14 cellular contexts compared by ENCODE assay signal in the genomic region with DNA sequence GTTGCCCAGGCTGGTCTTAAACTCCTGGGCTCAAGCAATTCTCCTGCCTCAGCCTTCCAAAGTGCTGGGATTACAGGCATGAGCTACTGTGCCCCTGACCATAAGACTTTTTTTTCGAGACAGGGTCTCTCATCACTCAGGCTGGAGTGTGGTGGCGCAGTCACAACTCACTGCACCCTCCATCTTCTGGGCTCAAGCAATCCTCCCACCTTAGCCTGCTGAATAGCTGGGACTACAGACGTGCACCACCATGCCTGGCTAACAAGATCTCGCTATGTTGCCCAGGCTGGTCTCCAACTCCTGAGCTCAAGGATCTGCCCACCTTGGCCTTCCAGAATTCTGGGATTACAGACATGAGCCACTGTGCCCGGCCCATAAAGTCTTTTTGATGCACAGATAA. TPM values are rescaled to one million over a fixed set of nuclear protein-coding genes. Genes with fewer than 3 reads are reported as not detected.
DNase-seq lines count a peak whose midpoint lies in the region; ATAC-seq, FAIRE-seq and TF ChIP-seq lines count a peak whose summit lies in the region.
"Had no signal": no experiment of that assay in that cellular context is flagged by ENCODE, and none has a peak within 500 bp of the region (broad histone marks: within the 10 kb centered on the region; RNA-seq: fewer than 3 reads in every experiment).

No MANE protein-coding gene starts in this region.

- H4K20me1 ChIP-seq in H9 (ENCODE audit: control insufficient read depth, insufficient read depth, insufficient read length) (no peaks in the 10 kb centered on the region), K562 (replicated peaks; ENCODE audit: control insufficient read depth, insufficient read depth, low read length) (no peaks in the 10 kb centered on the region)

- ATAC-seq in CD8-positive, alpha-beta T cell: no peak
- ATAC-seq in K562: peak; percentile 15

- H2BK120ac ChIP-seq in H9 (ENCODE audit: low read depth, low read length, poor library complexity, severe bottlenecking): no peak overlapping the region

- H4K5ac ChIP-seq in H9 (ENCODE audit: insufficient read length, low read depth, low read length): no peak overlapping the region

- no peak overlapping the region for H3K18ac ChIP-seq in H9 (ENCODE audit: insufficient read length, low read depth, low read length)

- H3K4me3 Mint-ChIP-seq in CD8-positive, alpha-beta T cell: peak overlapping the region; percentile 35
- H3K4me3 Mint-ChIP-seq in H9: peak overlapping the region; percentile 56 to 95; a peak in 1 of 5 replicates
- H3K4me3 Mint-ChIP-seq in nephron: peak overlapping the region; percentile 68 to 99 (median 98)

- H3K23me2 ChIP-seq in H9 (ENCODE audit: insufficient read length, low read depth, low read length, poor library complexity, severe bottlenecking): peaks cover 4% of the 10 kb centered on the region

- H2BK12ac ChIP-seq in H9 (ENCODE audit: insufficient read length, low read depth, low read length): no peak overlapping the region

- H3K9ac ChIP-seq in H9 (ENCODE audit: extremely low read depth, insufficient read length, low read length): no peak overlapping the region
- peak overlapping the region in 1 of 2 experiments; percentile 60; a peak in 1 of 4 replicates for H3K9ac ChIP-seq in K562 (ENCODE audit: insufficient read depth in 1 of 2, low read depth in 2 of 2, low read length in 2 of 2)

- no TSS peak for BruUV-seq in K562 (replicated peaks; lab: Mats Ljungman, UMichigan)

- no peak overlapping the region for H3K23ac ChIP-seq in H9 (ENCODE audit: insufficient read length, low read depth, low read length)

- no peak overlapping the region for H2AK5ac ChIP-seq in H9 (ENCODE audit: insufficient read length, low read length)

- no CpG with 5 or more reads among the region's 5 CpGs for WGBS in H9 (ENCODE audit: extremely low coverage, insufficient read length, low lambda C conversion rate)
- 73% methylated on average over 5 of the region's 5 CpGs for WGBS in K562 (ENCODE audit: insufficient coverage, low coverage, missing lambda C conversion rate)

- in situ Hi-C loops in K562 (cut with MboI): no loop called here

- POLR2A ChIA-PET in CD8-positive, alpha-beta T cell (lab: Charles Lee): interaction anchor here (0.7 to 7.3 kb wide), 8 partner anchors 9 to 251 kb away, joined by 3 to 122 read pairs (median 4); partner anchors contain the start of genes BNIPL, CDC42SE1 and MLLT11
- POLR2A ChIA-PET in K562 (lab: Yijun Ruan, JAX): interaction anchor here (0.9 to 2.9 kb wide), 8 partner anchors 8 to 43 kb away, joined by 3 to 36 read pairs (median 5); partner anchors contain the start of genes BNIPL, CDC42SE1, MINDY1 and MLLT11

- no peaks in the 10 kb centered on the region for H3K79me2 ChIP-seq in H9 (ENCODE audit: insufficient read depth, low read length)
- H3K79me2 ChIP-seq in K562 (ENCODE audit: control insufficient read depth, insufficient read depth, low read length): peaks cover 25% of the 10 kb centered on the region

- H3K4ac ChIP-seq in H9 (ENCODE audit: low read depth, low read length): no peak overlapping the region

- H3T11ph ChIP-seq in H9 (ENCODE audit: low read length): no peak overlapping the region

- no peaks in the 10 kb centered on the region for H3K9me3 ChIP-seq in CD8-positive, alpha-beta T cell (ENCODE audit: low read length)
- no peaks in the 10 kb centered on the region for H3K9me3 ChIP-seq in H9 (ENCODE audit: control insufficient read depth, low read depth, low read length)
- H3K9me3 ChIP-seq in K562 (replicated peaks; ENCODE audit: control insufficient read depth, insufficient read depth, low read depth, low read length): no peaks in the 10 kb centered on the region
- H3K9me3 ChIP-seq: esophagus muscularis mucosa had no signal

- no peak overlapping the region for H4K91ac ChIP-seq in H9 (ENCODE audit: insufficient read length, low read depth, low read length)

- no peak for TF ChIP-seq EP300 in K562 (IDR thresholded peaks at IDR 0.05; ENCODE audit: low read length)

- H3K4me3 ChIP-seq in CD8-positive, alpha-beta T cell (ENCODE audit: low read depth, low read length): no peak overlapping the region
- no peak overlapping the region for H3K4me3 ChIP-seq in K562
- H3K4me3 ChIP-seq: SK-N-MC had no signal

- intact Hi-C loops in CD8-positive, alpha-beta T cell (cut with DNase I, micrococcal nuclease): no loop called here
- intact Hi-C loops in K562 (cut with micrococcal nuclease): no loop called here

- no peak for FAIRE-seq in K562 (lab: Jason Lieb, UNC)

- no peaks in the 10 kb centered on the region for H3K9me3 Mint-ChIP-seq in CD8-positive, alpha-beta T cell
- H3K9me3 Mint-ChIP-seq in H9 (no peaks in the 10 kb centered on the region), nephron (no peaks in the 10 kb centered on the region)

- CTCF ChIA-PET in CD8-positive, alpha-beta T cell (lab: Charles Lee): interaction anchor here (0.7 to 7.5 kb wide), 3 partner anchors 20 to 131 kb away, joined by 3 to 54 read pairs (median 3); no protein-coding TSS in a partner anchor
- CTCF ChIA-PET in K562 (lab: Yijun Ruan, JAX; ENCODE audit: low intra/inter-chr PET ratio): no interaction called here

- TF ChIP-seq CTCF in CD8-positive, alpha-beta T cell (IDR thresholded peaks at IDR 0.05): no peak
- TF ChIP-seq CTCF in H9 (conservative IDR thresholded peaks at IDR 0.05): no peak
- no peak for TF ChIP-seq CTCF in K562 (IDR thresholded peaks at IDR 0.05 in 2 of 3, conservative IDR thresholded peaks at IDR 0.05 in 1 of 3; ENCODE audit: insufficient read depth in 2 of 3, low read depth in 1 of 3, low read length in 3 of 3)
- no peak for TF ChIP-seq CTCF in nephron (IDR thresholded peaks at IDR 0.05; ENCODE audit: unreplicated experiment in 3 of 3)
- TF ChIP-seq CTCF in GM20000 (IDR thresholded peaks at IDR 0.05; ENCODE audit: extremely low read depth, missing control alignments): no peak

- DNase-seq in CD8-positive, alpha-beta T cell: peak in 1 of 7 experiments; percentile 54
- no peak for DNase-seq in H9
- no peak for DNase-seq in K562 (ENCODE audit: extremely low read depth in 1 of 4, low spot score in 3 of 4)
- DNase-seq in hypothalamus (lab: John Stamatoyannopoulos, UW): no peak
- DNase-seq in GM20000 (ENCODE audit: low spot score): no peak
- DNase-seq in GOT3 (lab: John Stamatoyannopoulos, UW): no peak
- DNase-seq: activated gamma-delta T cell, caudate nucleus, GDM1, H7, NCI-H2081 had no signal

- H2BK20ac ChIP-seq in H9 (ENCODE audit: low read depth, low read length, poor library complexity, severe bottlenecking): no peak overlapping the region

- H3K27ac ChIP-seq in CD8-positive, alpha-beta T cell (ENCODE audit: low read depth, low read length): no peak overlapping the region
- H3K27ac ChIP-seq in H9 (ENCODE audit: insufficient read length, low read depth, low read length) (no peak overlapping the region), K562 (ENCODE audit: extremely low read depth, low read depth, low read length) (no peak overlapping the region; the same call in 2 of the 3 replicates)
- H3K27ac ChIP-seq: SK-N-MC had no signal

- peaks cover 36% of the 10 kb centered on the region for H3K36me3 Mint-ChIP-seq in CD8-positive, alpha-beta T cell
- peaks cover 4 to 34% (median 27%) of the 10 kb centered on the region in 3 experiments; a peak in 5 of 7 replicates for H3K36me3 Mint-ChIP-seq in H9 (ENCODE audit: insufficient read depth in 1 of 3, low read depth in 3 of 3)
- H3K36me3 Mint-ChIP-seq in nephron (ENCODE audit: low read depth): peaks cover 25% of the 10 kb centered on the region

- H3K56ac ChIP-seq in H9 (ENCODE audit: insufficient read length, low read depth, low read length): no peak overlapping the region

- no peaks in the 10 kb centered on the region for H3K27me3 ChIP-seq in CD8-positive, alpha-beta T cell (ENCODE audit: insufficient read depth, low read length)
- H3K27me3 ChIP-seq in H9 (ENCODE audit: insufficient read depth, low read length): no peaks in the 10 kb centered on the region
- no peaks in the 10 kb centered on the region for H3K27me3 ChIP-seq in K562 (ENCODE audit: control insufficient read depth in 2 of 2, insufficient read depth in 2 of 2, low read length in 2 of 2)
- H3K27me3 ChIP-seq: esophagus muscularis mucosa had no signal

- no peak overlapping the region for H2BK15ac ChIP-seq in H9 (ENCODE audit: low read depth, low read length)

- no peak overlapping the region for H2BK5ac ChIP-seq in H9 (ENCODE audit: insufficient read length, low read length)

- no peak for TF ChIP-seq POLR2A in K562 (conservative IDR thresholded peaks at IDR 0.05)

- H3K9me1 ChIP-seq in K562 (ENCODE audit: control insufficient read depth, insufficient read depth, low read length): peaks cover 2% of the 10 kb centered on the region

- H3K14ac ChIP-seq in H9 (ENCODE audit: insufficient read depth, low read length): no peak overlapping the region

- peaks cover 49% of the 10 kb centered on the region for H3K4me1 ChIP-seq in CD8-positive, alpha-beta T cell (ENCODE audit: insufficient read depth, low read length)
- H3K4me1 ChIP-seq in H9 (ENCODE audit: insufficient read depth, low read length) (no peaks in the 10 kb centered on the region; the same call in 1 of the 2 replicates), K562 (replicated peaks in 1 of 2; ENCODE audit: control insufficient read depth in 2 of 2, insufficient read depth in 2 of 2, low read length in 2 of 2) (peaks cover 24 to 28% of the 10 kb centered on the region in 2 experiments; a peak in 4 of 5 replicates)

- no peaks in the 10 kb centered on the region for H3K79me1 ChIP-seq in H9 (ENCODE audit: insufficient read depth, low read depth, low read length, poor library complexity, severe bottlenecking)

- TF ChIP-seq RAD21 in K562 (CRISPR knock-in tag; conservative IDR thresholded peaks at IDR 0.05 in 1 of 2, IDR thresholded peaks at IDR 0.05 in 1 of 2): no peak

- no peak overlapping the region for H3K4me2 ChIP-seq in H9 (ENCODE audit: insufficient read depth, insufficient read length, low read length)
- H3K4me2 ChIP-seq in K562 (ENCODE audit: insufficient read depth, low read length): 0 out of 2 replicates have a peak overlapping the region, but pooled peaks have one; percentile 12

- H3K36me3 ChIP-seq in CD8-positive, alpha-beta T cell (ENCODE audit: insufficient read depth, low read length): peaks cover 18% of the 10 kb centered on the region
- H3K36me3 ChIP-seq in K562 (ENCODE audit: control insufficient read depth, insufficient read depth, low read length): peaks cover 47% of the 10 kb centered on the region

- no peaks in the 10 kb centered on the region for H3K27me3 Mint-ChIP-seq in CD8-positive, alpha-beta T cell (ENCODE audit: low read depth)
- no peaks in the 10 kb centered on the region for H3K27me3 Mint-ChIP-seq in H9 (ENCODE audit: low read depth)
- H3K27me3 Mint-ChIP-seq in nephron (ENCODE audit: low read depth): no peaks in the 10 kb centered on the region

- peak overlapping the region; percentile 91 for H3K27ac Mint-ChIP-seq in CD8-positive, alpha-beta T cell
- H3K27ac Mint-ChIP-seq in H9: peak overlapping the region in 1 of 3 experiments; percentile 87; a peak in 1 of 7 replicates
- H3K27ac Mint-ChIP-seq in nephron: peak overlapping the region in 2 of 3 experiments; percentile 62 to 63

- H2AFZ ChIP-seq in H9 (ENCODE audit: low read length): no peak overlapping the region
- H2AFZ ChIP-seq in K562 (ENCODE audit: low read depth, low read length): no peak overlapping the region

- no peak overlapping the region for H4K8ac ChIP-seq in H9 (replicated peaks; ENCODE audit: insufficient read length, low read depth, low read length)

- H3K4me1 Mint-ChIP-seq in CD8-positive, alpha-beta T cell (ENCODE audit: low read depth): peaks cover 70% of the 10 kb centered on the region
- H3K4me1 Mint-ChIP-seq in H9: peaks cover 17 to 19% of the 10 kb centered on the region in 2 experiments
- H3K4me1 Mint-ChIP-seq in nephron: peaks cover 35% of the 10 kb centered on the region

RNA-seq across cellular contexts. Expression of gene C1orf56, which starts 1.9 kb away (rescaled TPM):
- under 1 TPM; 0.30 to 0.56 TPM for total RNA-seq in CD8-positive, alpha-beta T cell
- total RNA-seq in H9 (2021) (3.6 and 4.8 TPM in 2 replicates), K562 (2014; rRNA removed) (1.2 TPM in 2 replicates), K562 (2014; rRNA removed; fragmentation: Illumina TruSeq; extraction: Trizol) (0.16 and 0.18 TPM in 2 replicates), K562 (2015; rRNA removed; fragmentation: Illumina TruSeq; extraction: Trizol) (0.49 and 1.5 TPM in 2 replicates), K562 (2021) (1.1 and 1.3 TPM in 2 replicates)
- 1.2 and 1.9 TPM in 2 replicates for total RNA-seq in K562 (2011; cell fraction: chromatin; rRNA removed; ENCODE audit: low replicate concordance)
- total RNA-seq in K562 (2011; cell fraction: nucleolus; rRNA removed): 1.3 and 1.4 TPM in 2 replicates
- 1.1 and 1.5 TPM in 2 replicates for total RNA-seq in K562 (2011; cell fraction: nucleoplasm; rRNA removed)
- polyA plus RNA-seq in K562 (2011; rRNA removed) (0.39 and 0.74 TPM in 2 replicates), K562 (2014; fragmentation: Illumina TruSeq; extraction: Trizol) (0.39 and 0.61 TPM in 2 replicates), K562 (2014; fragmentation: Nextera tagmentation; extraction: Ambion mirVana) (10 to 100 TPM in 1 of 2 experiments, 1 to 10 TPM in 1; 5.2 to 15.7 TPM), K562 (2014; rRNA removed) (0.58 and 0.61 TPM in 2 replicates)
- polyA plus RNA-seq in K562 (2011; cell fraction: cytosol; rRNA removed): 0.36 and 0.46 TPM in 2 replicates
- 0.92 and 1.0 TPM in 2 replicates for polyA plus RNA-seq in K562 (2011; cell fraction: nucleus; rRNA removed)
- 2.0 and 3.5 TPM in 2 replicates for polyA plus RNA-seq in K562 (2012)
- 0.21 and 0.33 TPM in 2 replicates for polyA minus RNA-seq in K562 (2011; rRNA and poly(A)+ RNA removed)
- polyA minus RNA-seq in K562 (2011; cell fraction: cytosol; rRNA and poly(A)+ RNA removed): 0.82 and 1.7 TPM in 2 replicates
- polyA minus RNA-seq in K562 (2011; cell fraction: nucleus; rRNA and poly(A)+ RNA removed): 0.67 and 1.00 TPM in 2 replicates

RNA-seq across cellular contexts. Expression of gene CDC42SE1, which starts 10.0 kb away (rescaled TPM):
- 100 to 1,000 TPM; 275 to 282 TPM for total RNA-seq in CD8-positive, alpha-beta T cell
- total RNA-seq in H9 (2021) (83.9 and 87.3 TPM in 2 replicates), K562 (2014; rRNA removed) (89.9 and 103 TPM in 2 replicates), K562 (2014; rRNA removed; fragmentation: Illumina TruSeq; extraction: Trizol) (130 and 143 TPM in 2 replicates), K562 (2015; rRNA removed; fragmentation: Illumina TruSeq; extraction: Trizol) (108 and 113 TPM in 2 replicates), K562 (2021) (124 and 133 TPM in 2 replicates)
- total RNA-seq in K562 (2011; cell fraction: chromatin; rRNA removed; ENCODE audit: low replicate concordance): 163 and 207 TPM in 2 replicates
- 124 and 125 TPM in 2 replicates for total RNA-seq in K562 (2011; cell fraction: nucleolus; rRNA removed)
- 200 and 254 TPM in 2 replicates for total RNA-seq in K562 (2011; cell fraction: nucleoplasm; rRNA removed)
- polyA plus RNA-seq in K562 (2011; rRNA removed) (189 and 227 TPM in 2 replicates), K562 (2014; fragmentation: Illumina TruSeq; extraction: Trizol) (137 and 146 TPM in 2 replicates), K562 (2014; fragmentation: Nextera tagmentation; extraction: Ambion mirVana) (100 to 1,000 TPM in 1 of 2 experiments, 10 to 100 TPM in 1; 78.1 to 114 TPM), K562 (2014; rRNA removed) (86.8 and 104 TPM in 2 replicates)
- polyA plus RNA-seq in K562 (2011; cell fraction: cytosol; rRNA removed): 79.0 and 159 TPM in 2 replicates
- polyA plus RNA-seq in K562 (2011; cell fraction: nucleus; rRNA removed): 404 and 579 TPM in 2 replicates
- polyA plus RNA-seq in K562 (2012): 87.3 and 116 TPM in 2 replicates
- polyA minus RNA-seq in K562 (2011; rRNA and poly(A)+ RNA removed): 173 and 193 TPM in 2 replicates
- polyA minus RNA-seq in K562 (2011; cell fraction: cytosol; rRNA and poly(A)+ RNA removed): 75.4 and 77.3 TPM in 2 replicates
- 57.4 and 102 TPM in 2 replicates for polyA minus RNA-seq in K562 (2011; cell fraction: nucleus; rRNA and poly(A)+ RNA removed)

RNA-seq across cellular contexts. Expression of gene MLLT11, which starts 10.7 kb away (rescaled TPM):
- 1 to 10 TPM; 1.9 to 2.0 TPM for total RNA-seq in CD8-positive, alpha-beta T cell
- 13.0 and 13.2 TPM in 2 replicates for total RNA-seq in H9 (2021)
- 5.0 and 6.7 TPM in 2 replicates for total RNA-seq in K562 (2011; cell fraction: chromatin; rRNA removed; ENCODE audit: low replicate concordance)
- total RNA-seq in K562 (2011; cell fraction: nucleolus; rRNA removed): 4.3 and 5.0 TPM in 2 replicates
- total RNA-seq in K562 (2011; cell fraction: nucleoplasm; rRNA removed): 8.1 and 12.4 TPM in 2 replicates
- 12.1 and 14.1 TPM in 2 replicates for total RNA-seq in K562 (2014; rRNA removed)
- 18.9 and 21.8 TPM in 2 replicates for total RNA-seq in K562 (2014; rRNA removed; fragmentation: Illumina TruSeq; extraction: Trizol)
- 15.1 and 16.5 TPM in 2 replicates for total RNA-seq in K562 (2015; rRNA removed; fragmentation: Illumina TruSeq; extraction: Trizol)
- total RNA-seq in K562 (2021): 19.4 and 20.5 TPM in 2 replicates
- polyA plus RNA-seq in K562 (2011; rRNA removed): 39.1 and 49.6 TPM in 2 replicates
- 21.1 and 34.7 TPM in 2 replicates for polyA plus RNA-seq in K562 (2011; cell fraction: cytosol; rRNA removed)
- polyA plus RNA-seq in K562 (2011; cell fraction: nucleus; rRNA removed): 11.4 and 19.4 TPM in 2 replicates
- 13.2 and 18.5 TPM in 2 replicates for polyA plus RNA-seq in K562 (2012)
- 37.1 and 40.4 TPM in 2 replicates for polyA plus RNA-seq in K562 (2014; fragmentation: Illumina TruSeq; extraction: Trizol)
- polyA plus RNA-seq in K562 (2014; fragmentation: Nextera tagmentation; extraction: Ambion mirVana): 10 to 100 TPM; 70.0 to 91.0 TPM
- polyA plus RNA-seq in K562 (2014; rRNA removed): 22.0 and 23.8 TPM in 2 replicates
- 18.7 TPM in 2 replicates for polyA minus RNA-seq in K562 (2011; rRNA and poly(A)+ RNA removed)
- 6.0 and 7.9 TPM in 2 replicates for polyA minus RNA-seq in K562 (2011; cell fraction: cytosol; rRNA and poly(A)+ RNA removed)
- polyA minus RNA-seq in K562 (2011; cell fraction: nucleus; rRNA and poly(A)+ RNA removed): 2.3 and 5.1 TPM in 2 replicates

RNA-seq across cellular contexts. Expression of gene BNIPL, which starts 13.1 kb away (rescaled TPM):
- total RNA-seq in CD8-positive, alpha-beta T cell: under 1 TPM; 0.08 to 0.47 TPM
- 1.2 and 1.5 TPM in 2 replicates for total RNA-seq in H9 (2021)
- total RNA-seq in K562 (2011; cell fraction: chromatin; rRNA removed; ENCODE audit: low replicate concordance): 9.9 and 10.6 TPM in 2 replicates
- total RNA-seq in K562 (2011; cell fraction: nucleolus; rRNA removed): 5.3 TPM in 2 replicates
- total RNA-seq in K562 (2011; cell fraction: nucleoplasm; rRNA removed): 6.0 and 10.8 TPM in 2 replicates
- 0.49 and 0.68 TPM in 2 replicates for total RNA-seq in K562 (2014; rRNA removed)
- total RNA-seq in K562 (2014; rRNA removed; fragmentation: Illumina TruSeq; extraction: Trizol): 0.55 and 0.67 TPM in 2 replicates
- total RNA-seq in K562 (2015; rRNA removed; fragmentation: Illumina TruSeq; extraction: Trizol): 0.54 and 0.90 TPM in 2 replicates
- total RNA-seq in K562 (2021): 0.47 and 0.84 TPM in 2 replicates
- 1.3 and 2.5 TPM in 2 replicates for polyA plus RNA-seq in K562 (2011; rRNA removed)
- 0.37 and 2.3 TPM in 2 replicates for polyA plus RNA-seq in K562 (2011; cell fraction: cytosol; rRNA removed)
- polyA plus RNA-seq in K562 (2011; cell fraction: nucleus; rRNA removed): 5.6 and 8.6 TPM in 2 replicates
- polyA plus RNA-seq in K562 (2012): 0.44 and 1.3 TPM in 2 replicates
- polyA plus RNA-seq in K562 (2014; fragmentation: Illumina TruSeq; extraction: Trizol): 0.53 and 0.98 TPM in 2 replicates
- polyA plus RNA-seq in K562 (2014; fragmentation: Nextera tagmentation; extraction: Ambion mirVana): under 1 TPM; 0.08 to 0.31 TPM
- polyA plus RNA-seq in K562 (2014; rRNA removed): 0.73 and 1.4 TPM in 2 replicates
- polyA minus RNA-seq in K562 (2011; rRNA and poly(A)+ RNA removed): 1.2 and 1.5 TPM in 2 replicates
- polyA minus RNA-seq in K562 (2011; cell fraction: cytosol; rRNA and poly(A)+ RNA removed): not detected in 2 replicates
- 0.54 and 1.6 TPM in 2 replicates for polyA minus RNA-seq in K562 (2011; cell fraction: nucleus; rRNA and poly(A)+ RNA removed)

RNA-seq across cellular contexts. Expression of gene GABPB2, which starts 21.1 kb away (rescaled TPM):
- 10 to 100 TPM; 20.0 to 21.9 TPM for total RNA-seq in CD8-positive, alpha-beta T cell
- total RNA-seq in H9 (2021) (3.8 and 4.1 TPM in 2 replicates), K562 (2014; rRNA removed) (4.8 and 6.9 TPM in 2 replicates), K562 (2014; rRNA removed; fragmentation: Illumina TruSeq; extraction: Trizol) (8.0 and 9.6 TPM in 2 replicates), K562 (2015; rRNA removed; fragmentation: Illumina TruSeq; extraction: Trizol) (6.1 and 7.1 TPM in 2 replicates), K562 (2021) (5.9 and 6.6 TPM in 2 replicates)
- 14.5 and 20.9 TPM in 2 replicates for total RNA-seq in K562 (2011; cell fraction: chromatin; rRNA removed; ENCODE audit: low replicate concordance)
- 7.0 and 7.1 TPM in 2 replicates for total RNA-seq in K562 (2011; cell fraction: nucleolus; rRNA removed)
- 9.7 and 13.7 TPM in 2 replicates for total RNA-seq in K562 (2011; cell fraction: nucleoplasm; rRNA removed)
- polyA plus RNA-seq in K562 (2011; rRNA removed) (13.3 and 18.6 TPM in 2 replicates), K562 (2014; fragmentation: Illumina TruSeq; extraction: Trizol) (4.8 and 6.4 TPM in 2 replicates), K562 (2014; fragmentation: Nextera tagmentation; extraction: Ambion mirVana) (1 to 10 TPM; 2.2 to 3.0 TPM), K562 (2014; rRNA removed) (6.1 and 7.1 TPM in 2 replicates)
- polyA plus RNA-seq in K562 (2011; cell fraction: cytosol; rRNA removed): 8.6 and 14.1 TPM in 2 replicates
- polyA plus RNA-seq in K562 (2011; cell fraction: nucleus; rRNA removed): 7.7 and 11.0 TPM in 2 replicates
- 3.6 and 4.9 TPM in 2 replicates for polyA plus RNA-seq in K562 (2012)
- 18.4 and 21.3 TPM in 2 replicates for polyA minus RNA-seq in K562 (2011; rRNA and poly(A)+ RNA removed)
- polyA minus RNA-seq in K562 (2011; cell fraction: cytosol; rRNA and poly(A)+ RNA removed): 5.6 and 9.4 TPM in 2 replicates
- 3.0 and 3.9 TPM in 2 replicates for polyA minus RNA-seq in K562 (2011; cell fraction: nucleus; rRNA and poly(A)+ RNA removed)

Comparison
In these comparisons a context has a peak if more than half of its experiments do, and no peak if none do; other contexts are left out.
1. H3K4me3 Mint-ChIP-seq: peak in every context shown above with its lines; median percentile 98 in nephron; 76 in H9; 35 in CD8-positive, alpha-beta T cell.